In genomic region chr14:105641075-105641937, GRCh38 we compare ENCODE assay signal across 20 cellular contexts.
"Had no signal": no experiment of that assay in that cellular context is flagged by ENCODE, and none has a peak within 500 bp of the region (broad histone marks: within the 10 kb centered on the region; RNA-seq: fewer than 3 reads in every experiment).

No MANE protein-coding gene starts in this region.

- ATAC-seq: activated CD4-positive, alpha-beta T cell treated with anti-CD3 and anti-CD28 coated beads for 36 hours; gastroesophageal sphincter had no signal

- H3K27ac Mint-ChIP-seq: activated CD4-positive, alpha-beta T cell treated with anti-CD3 and anti-CD28 coated beads for 36 hours; natural killer cell had no signal

- DNase-seq: activated CD4-positive, alpha-beta T cell treated with anti-CD3 and anti-CD28 coated beads for 36 hours; activated CD4-positive, alpha-beta T cell treated with anti-CD3 and anti-CD28 coated beads, Interleukin-2, amount 50 U/mL, for 48 hours; activated naive CD4-positive, alpha-beta T cell treated with Interleukin-2 at 50 U/mL for 16 hours; cortex of kidney; effector CD4-positive, alpha-beta T cell; heart right ventricle; kidney glomerular epithelial cell; mesendoderm; natural killer cell; stimulated activated CD8-positive, alpha-beta memory T cell treated with anti-CD3 and anti-CD28 coated beads, Interleukin-4, amount 100 ng/mL, for 48 hours; stomach; SW 1271; T-helper 2 cell; testis; WERI-Rb-1 had no signal

- H3K4me3 Mint-ChIP-seq: activated CD4-positive, alpha-beta T cell treated with anti-CD3 and anti-CD28 coated beads for 36 hours; natural killer cell had no signal

- H3K36me3 ChIP-seq: ascending aorta, breast epithelium, gastroesophageal sphincter, heart right ventricle, neutrophil, sigmoid colon, stomach, WERI-Rb-1 had no signal

- H3K27me3 Mint-ChIP-seq: activated CD4-positive, alpha-beta T cell treated with anti-CD3 and anti-CD28 coated beads for 36 hours had no signal

- H3K27ac ChIP-seq: ascending aorta, breast epithelium, heart right ventricle, neutrophil, testis, WERI-Rb-1 had no signal

- H3K27me3 ChIP-seq: ascending aorta, breast epithelium, gastroesophageal sphincter, neutrophil, sigmoid colon, stomach, testis had no signal

- H3K4me1 Mint-ChIP-seq: activated CD4-positive, alpha-beta T cell treated with anti-CD3 and anti-CD28 coated beads for 36 hours; natural killer cell had no signal

- H3K4me3 ChIP-seq: ascending aorta, breast epithelium, gastroesophageal sphincter, heart right ventricle, sigmoid colon, stomach, testis had no signal

- H3K9me3 Mint-ChIP-seq: natural killer cell had no signal

- H3K9me3 ChIP-seq: ascending aorta, breast epithelium, gastroesophageal sphincter, heart right ventricle, neutrophil, sigmoid colon, stomach, testis had no signal

- H3K36me3 Mint-ChIP-seq: natural killer cell had no signal
